8 cellular contexts compared by ENCODE assay signal in genomic region chr6:159168536-159169192, GRCh38. TPM values are rescaled to one million over a fixed set of nuclear protein-coding genes. Genes with fewer than 3 reads are reported as not detected.
A peak's percentile ranks its signal among the peaks of the same experiment; 100 is the strongest.
DNase-seq lines count a peak whose midpoint lies in the region; ATAC-seq and TF ChIP-seq lines count a peak whose summit lies in the region.

No MANE protein-coding gene starts in this region.

- CTCF ChIA-PET in HEK293T (lab: Yijun Ruan, JAX), result no interaction called here

- H3K36me3 Mint-ChIP-seq in activated naive CD8-positive, alpha-beta T cell treated with anti-CD3 and anti-CD28 coated beads for 36 hours, result no peaks in the 10 kb centered on the region

- H3K9me3 ChIP-seq in iPS-20b (ENCODE audit: insufficient read depth, low read depth, low read length), result no peaks in the 10 kb centered on the region

- H3K4me1 Mint-ChIP-seq in activated naive CD8-positive, alpha-beta T cell treated with anti-CD3 and anti-CD28 coated beads for 36 hours, result peaks cover 6% of the 10 kb centered on the region

- H3K27ac ChIP-seq in iPS-20b (ENCODE audit: low read length), result no peak overlapping the region

- no peaks in the 10 kb centered on the region for H3K36me3 ChIP-seq in iPS-20b (ENCODE audit: insufficient read depth, low read depth, low read length)

- H3K4me1 ChIP-seq in iPS-20b (ENCODE audit: insufficient read depth, low read length), result peaks cover 12% of the 10 kb centered on the region

- H3K27me3 Mint-ChIP-seq in activated naive CD8-positive, alpha-beta T cell treated with anti-CD3 and anti-CD28 coated beads for 36 hours, result peaks cover 71% of the 10 kb centered on the region

- ATAC-seq in stimulated activated naive CD8-positive, alpha-beta T cell treated with anti-CD3 and anti-CD28 coated beads, Interleukin-15, Interleukin-2, amounts not matched to agents 100 U/mL and 50 U/mL, for 24 hours, result peak; percentile 14
- no peak for ATAC-seq in HG03045 (IDR thresholded peaks at IDR 0.05; ENCODE audit: unreplicated experiment)
- ATAC-seq in GM21528 (IDR thresholded peaks at IDR 0.05; ENCODE audit: low FRiP score, unreplicated experiment), result no peak

- no peak overlapping the region for H3K27ac Mint-ChIP-seq in activated naive CD8-positive, alpha-beta T cell treated with anti-CD3 and anti-CD28 coated beads for 36 hours

- H3K9me3 Mint-ChIP-seq in activated naive CD8-positive, alpha-beta T cell treated with anti-CD3 and anti-CD28 coated beads for 36 hours, result no peaks in the 10 kb centered on the region

- peak overlapping the region; percentile 66 for H3K4me3 ChIP-seq in iPS-20b (ENCODE audit: low read length)

- DNase-seq in AG08396 (ENCODE audit: low spot score) (peak; percentile 58), HEK293T (ENCODE audit: extremely low spot score) (peak; percentile 23), NK-92 (lab: John Stamatoyannopoulos, UW; ENCODE audit: unreplicated experiment) (no peak)
- no peak for DNase-seq in activated naive CD8-positive, alpha-beta T cell treated with anti-CD3 and anti-CD28 coated beads for 36 hours
- DNase-seq in stimulated activated naive CD8-positive, alpha-beta T cell treated with anti-CD3 and anti-CD28 coated beads, Interleukin-15, Interleukin-2, amounts not matched to agents 100 U/mL and 50 U/mL, for 24 hours, result peak; percentile 7

- POLR2A ChIA-PET in HEK293T (lab: Yijun Ruan, JAX), result no interaction called here

- peaks cover 97% of the 10 kb centered on the region for H3K27me3 ChIP-seq in iPS-20b (ENCODE audit: insufficient read depth, low read length)

- no peak overlapping the region for H3K9ac ChIP-seq in iPS-20b (ENCODE audit: low read depth, low read length)

- H3K4me3 Mint-ChIP-seq in activated naive CD8-positive, alpha-beta T cell treated with anti-CD3 and anti-CD28 coated beads for 36 hours, result peak overlapping the region; percentile 59

TF ChIP-seq in HEK293T, 16 proteins besides CTCF, POLR2A, EP300 and RAD21:
- TF ChIP-seq NFRKB (IDR thresholded peaks at IDR 0.05) (no peak), SUZ12 (IDR thresholded peaks at IDR 0.05) (no peak), FOXA1 (IDR thresholded peaks at IDR 0.05) (no peak), ZNF384 (IDR thresholded peaks at IDR 0.05) (no peak), ELF4 (IDR thresholded peaks at IDR 0.05) (no peak), TARDBP (IDR thresholded peaks at IDR 0.05) (no peak), FOXM1 (IDR thresholded peaks at IDR 0.05; ENCODE audit: borderline replicate concordance) (no peak), HDGF (IDR thresholded peaks at IDR 0.05; ENCODE audit: borderline replicate concordance) (no peak), ARNT (IDR thresholded peaks at IDR 0.05) (no peak), FOXK2 (IDR thresholded peaks at IDR 0.05) (no peak), PKNOX1 (IDR thresholded peaks at IDR 0.05) (no peak), LEF1 (IDR thresholded peaks at IDR 0.05; ENCODE audit: borderline replicate concordance) (no peak), SP1 (IDR thresholded peaks at IDR 0.05) (no peak), L3MBTL2 (conservative IDR thresholded peaks at IDR 0.05) (no peak), CTBP1 (IDR thresholded peaks at IDR 0.05; ENCODE audit: borderline replicate concordance) (no peak), BHLHE40 (IDR thresholded peaks at IDR 0.05; ENCODE audit: borderline replicate concordance) (no peak)

RNA-seq across cellular contexts. Expression of gene FNDC1, which starts 0.5 kb away (rescaled TPM):
- total RNA-seq in activated naive CD8-positive, alpha-beta T cell treated with anti-CD3 and anti-CD28 coated beads for 36 hours, result under 1 TPM in 1 of 2 experiments, not detected in 1; 0.04 TPM

Comparison
In these comparisons a context has a peak if more than half of its experiments do, and no peak if none do; other contexts are left out.
1. DNase-seq: peak in AG08396 (single experiment), HEK293T (single experiment) and stimulated activated naive CD8-positive, alpha-beta T cell treated with anti-CD3 and anti-CD28 coated beads, Interleukin-15, Interleukin-2, amounts not matched to agents 100 U/mL and 50 U/mL, for 24 hours (single experiment); none in activated naive CD8-positive, alpha-beta T cell treated with anti-CD3 and anti-CD28 coated beads for 36 hours (single experiment) and NK-92 (single experiment).